In genomic region chr17:82737981-82738877, GRCh38 we compare ENCODE assay signal across 1 cellular context.
TF ChIP-seq lines count a peak whose summit lies in the region.

No MANE protein-coding gene starts in this region.

TF ChIP-seq in HepG2, 621 proteins besides CTCF, POLR2A, EP300 and RAD21 (continued from another document and continues in another):
- TF ChIP-seq ZNF281 (CRISPR knock-in tag; IDR thresholded peaks at IDR 0.05; ENCODE audit: borderline replicate concordance) (peak; percentile 97), MYC (CRISPR knock-in tag; IDR thresholded peaks at IDR 0.05; ENCODE audit: borderline replicate concordance) (peak; percentile 99), ZNF557 (CRISPR knock-in tag; IDR thresholded peaks at IDR 0.05) (peak; percentile 99), ZIK1 (CRISPR knock-in tag; IDR thresholded peaks at IDR 0.05; ENCODE audit: borderline replicate concordance, low read depth) (peak; percentile 99), PTBP1 (IDR thresholded peaks at IDR 0.05; ENCODE audit: low read depth, low read length, poor library complexity, severe bottlenecking) (no peak), DDIT3 (CRISPR knock-in tag; IDR thresholded peaks at IDR 0.05) (no peak), ZNF546 (CRISPR knock-in tag; conservative IDR thresholded peaks at IDR 0.05) (peak; percentile 100), ZNF605 (CRISPR knock-in tag; IDR thresholded peaks at IDR 0.05) (peak; percentile 99), ZNF619 (CRISPR knock-in tag; IDR thresholded peaks at IDR 0.05) (0 out of 2 replicates have a peak, but pooled peaks have one; percentile 79), ZNF138 (CRISPR knock-in tag; IDR thresholded peaks at IDR 0.05; ENCODE audit: low read depth) (peak; percentile 97), NFYB (CRISPR knock-in tag; IDR thresholded peaks at IDR 0.05) (peak; percentile 60), GATAD1 (CRISPR knock-in tag; IDR thresholded peaks at IDR 0.05) (peak; percentile 91), HDAC6 (IDR thresholded peaks at IDR 0.05; ENCODE audit: low read depth, low read length) (no peak), SCMH1 (CRISPR knock-in tag; IDR thresholded peaks at IDR 0.05; ENCODE audit: borderline replicate concordance) (no peak), NFE2L2 (IDR thresholded peaks at IDR 0.05; ENCODE audit: low read length) (no peak; the same call in 1 of the 2 replicates), PHF8 (CRISPR knock-in tag; IDR thresholded peaks at IDR 0.05) (peak; percentile 90), ZHX1 (CRISPR knock-in tag; IDR thresholded peaks at IDR 0.05; ENCODE audit: low read depth) (peak; percentile 98), FOXO4 (CRISPR knock-in tag; conservative IDR thresholded peaks at IDR 0.05) (peak; percentile 96), ZNF224 (CRISPR knock-in tag; IDR thresholded peaks at IDR 0.05) (peak; percentile 98), SMC3 (IDR thresholded peaks at IDR 0.05; ENCODE audit: low read length) (no peak; the same call in 1 of the 2 replicates), ZNF10 (CRISPR knock-in tag; IDR thresholded peaks at IDR 0.05; ENCODE audit: borderline replicate concordance, low read depth) (no peak), ZNF230 (CRISPR knock-in tag; IDR thresholded peaks at IDR 0.05) (peak; percentile 99), CHD2 (IDR thresholded peaks at IDR 0.05; ENCODE audit: low read depth, low read length) (no peak), PBX3 (CRISPR knock-in tag; IDR thresholded peaks at IDR 0.05; ENCODE audit: borderline replicate concordance) (peak; percentile 70; the same call in 1 of the 2 replicates), FOXC1 (CRISPR knock-in tag; IDR thresholded peaks at IDR 0.05; ENCODE audit: borderline replicate concordance) (peak; percentile 100), ZBTB25 (CRISPR knock-in tag; IDR thresholded peaks at IDR 0.05) (peak; percentile 98), ZNF562 (CRISPR knock-in tag; IDR thresholded peaks at IDR 0.05; ENCODE audit: borderline replicate concordance) (peak; percentile 86; the same call in 1 of the 2 replicates), ZNF251 (CRISPR knock-in tag; IDR thresholded peaks at IDR 0.05) (peak; percentile 95), BRCA1 (CRISPR knock-in tag; IDR thresholded peaks at IDR 0.05) (peak; percentile 99), EEA1 (CRISPR knock-in tag; IDR thresholded peaks at IDR 0.05; ENCODE audit: borderline replicate concordance) (peak; percentile 85; the same call in 1 of the 2 replicates), PITX1 (CRISPR knock-in tag; IDR thresholded peaks at IDR 0.05) (peak; percentile 97), ZNF121 (CRISPR knock-in tag; IDR thresholded peaks at IDR 0.05) (peak; percentile 76), ZNF292 (CRISPR knock-in tag; IDR thresholded peaks at IDR 0.05; ENCODE audit: borderline replicate concordance, low read depth) (peak; percentile 100), ZBTB40 (IDR thresholded peaks at IDR 0.05) (no peak), ZBTB40 (CRISPR knock-in tag; IDR thresholded peaks at IDR 0.05) (peak; percentile 97)
